13 cellular contexts compared by ENCODE assay signal in the genomic region with DNA sequence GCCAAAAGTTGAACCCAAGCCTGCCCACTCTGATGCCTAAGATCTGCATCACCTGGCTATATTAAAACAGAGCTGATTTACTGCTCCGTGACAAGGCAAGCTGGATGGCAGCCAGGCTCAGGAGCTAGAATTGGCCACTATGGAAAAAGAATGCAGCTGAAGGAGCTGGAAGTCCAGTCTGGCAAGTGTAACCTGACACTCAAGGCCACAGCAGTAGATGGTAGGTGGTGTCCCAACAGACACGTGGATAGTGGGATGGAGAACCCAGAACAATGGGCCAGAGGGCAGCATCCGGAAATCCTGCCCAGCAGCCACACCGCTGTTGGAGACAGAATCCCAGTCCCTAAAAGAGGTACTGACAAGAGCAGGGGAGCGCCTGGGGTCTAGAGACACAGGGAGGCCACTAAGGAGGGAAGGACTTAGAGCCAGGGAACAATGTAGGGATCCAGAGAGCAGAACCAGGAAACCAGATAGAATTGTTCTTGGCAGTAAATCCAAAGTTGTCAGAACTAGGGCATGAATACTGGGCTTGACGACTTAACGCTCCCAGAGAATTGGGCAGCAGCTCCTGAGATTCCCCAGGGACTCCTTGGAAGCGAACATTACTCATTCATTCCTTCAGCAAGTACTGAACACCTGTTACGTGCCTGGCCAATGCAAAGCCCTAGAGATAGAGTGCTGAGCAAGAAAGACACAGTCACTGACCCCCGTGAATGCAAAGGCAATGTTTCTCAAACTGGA.
A peak's percentile ranks its signal among the peaks of the same experiment; 100 is the strongest.
DNase-seq lines count a peak whose midpoint lies in the region; ATAC-seq and TF ChIP-seq lines count a peak whose summit lies in the region.
"Had no signal": no experiment of that assay in that cellular context is flagged by ENCODE, and none has a peak within 500 bp of the region (broad histone marks: within the 10 kb centered on the region; RNA-seq: fewer than 3 reads in every experiment).

No MANE protein-coding gene starts in this region.

- no peaks in the 10 kb centered on the region for H3K79me2 ChIP-seq in mammary epithelial cell (ENCODE audit: insufficient read depth, low read length)

- no peak overlapping the region for H2AFZ ChIP-seq in mammary epithelial cell (ENCODE audit: low read depth, low read length)

- peak overlapping the region; percentile 91 for H3K27ac ChIP-seq in C4-2B
- no peak overlapping the region for H3K27ac ChIP-seq in mammary epithelial cell (ENCODE audit: insufficient read depth, low read depth, low read length)
- no peak overlapping the region for H3K27ac ChIP-seq in uterus
- H3K27ac ChIP-seq: thyroid gland had no signal

- in situ Hi-C loops in mammary epithelial cell (cut with MboI; ENCODE audit: low sequenced_read_pairs in 2 of 2): no loop called here

- no peak overlapping the region for H3K9ac ChIP-seq in mammary epithelial cell (ENCODE audit: insufficient read depth, low read length)
- H3K9ac ChIP-seq: SK-N-SH had no signal

- H3K4me3 ChIP-seq in mammary epithelial cell (replicated peaks in 1 of 3; ENCODE audit: insufficient read depth in 1 of 3, low read depth in 2 of 3, low read length in 3 of 3) (no peak overlapping the region), uterus (no peak overlapping the region)
- H3K4me3 ChIP-seq: thyroid gland had no signal

- BruUV-seq in mammary epithelial cell (replicated peaks; lab: Mats Ljungman, UMichigan): no TSS peak

- H3K9me3 ChIP-seq in mammary epithelial cell (replicated peaks; ENCODE audit: insufficient read depth, low read length): peaks cover 11% of the 10 kb centered on the region
- no peaks in the 10 kb centered on the region for H3K9me3 ChIP-seq in uterus
- H3K9me3 ChIP-seq: SK-N-SH, thyroid gland had no signal

- H3K36me3 ChIP-seq in mammary epithelial cell (ENCODE audit: insufficient read depth, low read length) (no peaks in the 10 kb centered on the region), uterus (no peaks in the 10 kb centered on the region)
- H3K36me3 ChIP-seq: thyroid gland had no signal

- H3K4me1 ChIP-seq in mammary epithelial cell (ENCODE audit: insufficient read depth, low read length) (no peaks in the 10 kb centered on the region), uterus (no peaks in the 10 kb centered on the region)
- H3K4me1 ChIP-seq: thyroid gland had no signal

- ATAC-seq in HG03095 (IDR thresholded peaks at IDR 0.05; ENCODE audit: unreplicated experiment): no peak

- no peaks in the 10 kb centered on the region for H4K20me1 ChIP-seq in mammary epithelial cell (ENCODE audit: insufficient read depth, low read length)

- H3K4me2 ChIP-seq in mammary epithelial cell (ENCODE audit: insufficient read depth, low read depth, low read length): no peak overlapping the region
- H3K4me2 ChIP-seq: SK-N-SH had no signal

- WGBS in mammary epithelial cell (ENCODE audit: low coverage, missing lambda C conversion rate): 33% methylated on average over 9 of the region's 10 CpGs

- CTCF ChIA-PET in mammary epithelial cell (lab: Charles Lee; ENCODE audit: low non-redundant PET): no interaction called here

- TF ChIP-seq CTCF in C4-2B (conservative IDR thresholded peaks at IDR 0.05) (no peak), mammary epithelial cell (conservative IDR thresholded peaks at IDR 0.05 in 1 of 2, IDR thresholded peaks at IDR 0.05 in 1 of 2; ENCODE audit: extremely low read depth in 1 of 2, insufficient read depth in 1 of 2, low read depth in 1 of 2, low read length in 2 of 2) (no peak), uterus (IDR thresholded peaks at IDR 0.05) (no peak)

- H3K27me3 ChIP-seq in mammary epithelial cell (ENCODE audit: insufficient read depth, low read length) (no peaks in the 10 kb centered on the region), uterus (no peaks in the 10 kb centered on the region)
- H3K27me3 ChIP-seq: thyroid gland had no signal

- dilution Hi-C loops in mammary epithelial cell (cut with HindIII; ENCODE audit: low sequenced_read_pairs): no loop called here

- intact Hi-C loops in mammary epithelial cell (cut with micrococcal nuclease): no loop called here
- intact Hi-C loops in uterus (cut with DNase I; ENCODE audit: low total_unique reads): no loop called here

- TF ChIP-seq POLR2A in uterus (IDR thresholded peaks at IDR 0.05): no peak

- DNase-seq in HuH-7 (ENCODE audit: low spot score) (peak; percentile 50), mammary epithelial cell (peak; percentile 25), left kidney (ENCODE audit: low read depth, low spot score) (peak; percentile 23), uterus (no peak)
- DNase-seq in stimulated activated CD4-positive, alpha-beta T cell treated with anti-CD3 and anti-CD28 coated beads, Interleukin-2, amount 100 ng/mL, for 48 hours: no peak
- no peak for DNase-seq in stimulated activated CD8-positive, alpha-beta memory T cell treated with anti-CD3 and anti-CD28 coated beads, Interleukin-4, amount 100 ng/mL, for 48 hours
- DNase-seq: glutamatergic neuron, natural killer cell, NCI-H1930, SK-N-SH had no signal

Comparison
In these comparisons a context has a peak if more than half of its experiments do, and no peak if none do; other contexts are left out.
1. DNase-seq: peak in HuH-7 (single experiment), mammary epithelial cell (single experiment) and left kidney (single experiment); none in stimulated activated CD4-positive, alpha-beta T cell treated with anti-CD3 and anti-CD28 coated beads, Interleukin-2, amount 100 ng/mL, for 48 hours (0 of 2), uterus (0 of 2) and stimulated activated CD8-positive, alpha-beta memory T cell treated with anti-CD3 and anti-CD28 coated beads, Interleukin-4, amount 100 ng/mL, for 48 hours (single experiment).